13 cellular contexts compared by ENCODE assay signal in genomic region chr19:46812898-46813569, GRCh38. TPM values are rescaled to one million over a fixed set of nuclear protein-coding genes. Genes with fewer than 3 reads are reported as not detected.
DNase-seq lines count a peak whose midpoint lies in the region; ATAC-seq and TF ChIP-seq lines count a peak whose summit lies in the region.
"Had no signal": no experiment of that assay in that cellular context is flagged by ENCODE, and none has a peak within 500 bp of the region (broad histone marks: within the 10 kb centered on the region; RNA-seq: fewer than 3 reads in every experiment).

No MANE protein-coding gene starts in this region.

- H4K20me1 ChIP-seq in Loucy (ENCODE audit: insufficient read depth, low read length, poor library complexity, severe bottlenecking), result no peaks in the 10 kb centered on the region

- no peaks in the 10 kb centered on the region for H3K9me3 ChIP-seq in Loucy (ENCODE audit: insufficient read depth, low read depth, low read length)
- no peaks in the 10 kb centered on the region for H3K9me3 ChIP-seq in upper lobe of left lung
- H3K9me3 ChIP-seq: SJSA1 had no signal

- H3K36me3 ChIP-seq in Loucy (ENCODE audit: insufficient read depth, low read length), result no peaks in the 10 kb centered on the region
- no peaks in the 10 kb centered on the region for H3K36me3 ChIP-seq in upper lobe of left lung
- H3K36me3 ChIP-seq: SJSA1 had no signal

- H3F3A ChIP-seq in Loucy (ENCODE audit: low read depth), result no peaks in the 10 kb centered on the region

- no peak for TF ChIP-seq CTCF in Loucy (conservative IDR thresholded peaks at IDR 0.05; ENCODE audit: low read length)
- no peak for TF ChIP-seq CTCF in mesothelial cell of epicardium (IDR thresholded peaks at IDR 0.05; ENCODE audit: unreplicated experiment)
- TF ChIP-seq CTCF in upper lobe of left lung (IDR thresholded peaks at IDR 0.05), result no peak

- TF ChIP-seq EP300 in upper lobe of left lung (IDR thresholded peaks at IDR 0.05), result peak in 1 of 4 donors; percentile 40

- H3K4me2 ChIP-seq in Loucy (ENCODE audit: low read depth, low read length, poor library complexity, severe bottlenecking), result no peak overlapping the region

- H3K27ac ChIP-seq in upper lobe of left lung, result peak overlapping the region; percentile 64 to 92 (median 74)
- H3K27ac ChIP-seq: SJSA1 had no signal

- H3K4me3 Mint-ChIP-seq in mesothelial cell of epicardium, result no peak overlapping the region

- peaks cover 11% of the 10 kb centered on the region for H3K4me1 Mint-ChIP-seq in mesothelial cell of epicardium

- H3K27me3 ChIP-seq in Loucy (ENCODE audit: insufficient read depth, low read length, poor library complexity, severe bottlenecking) (no peaks in the 10 kb centered on the region), upper lobe of left lung (no peaks in the 10 kb centered on the region)
- H3K27me3 ChIP-seq: SJSA1 had no signal

- DNase-seq in mesothelial cell of epicardium (ENCODE audit: low spot score in 2 of 2, unreplicated experiment in 2 of 2), result no peak
- DNase-seq in upper lobe of left lung, result peak; percentile 81 to 82
- DNase-seq in T-helper 1 cell, result no peak
- DNase-seq in NCI-H1092 (lab: John Stamatoyannopoulos, UW), result no peak
- DNase-seq in midbrain (lab: John Stamatoyannopoulos, UW), result no peak
- DNase-seq: activated CD4-positive, alpha-beta T cell treated with anti-CD3 and anti-CD28 coated beads for 1 hour; activated T-cell treated with anti-CD3 and anti-CD28 coated beads, Interleukin-2, amount 50 U/mL, for 48 hours; effector CD8-positive, alpha-beta T cell; NCI-H748 treated with DMSO at 0.1 percent for 48 hours had no signal

- H3K27me3 Mint-ChIP-seq in mesothelial cell of epicardium (ENCODE audit: low read depth), result no peaks in the 10 kb centered on the region

- H3K4me3 ChIP-seq in Loucy (ENCODE audit: low read length, poor library complexity, severe bottlenecking) (no peak overlapping the region), upper lobe of left lung (no peak overlapping the region)
- H3K4me3 ChIP-seq: SJSA1 had no signal

- 57 to 64% methylated on average over 20 of the region's 21 CpGs for WGBS in upper lobe of left lung, 2 donors

- H3K9ac ChIP-seq in Loucy (ENCODE audit: low read depth, low read length, poor library complexity, severe bottlenecking), result no peak overlapping the region

- H3K36me3 Mint-ChIP-seq in mesothelial cell of epicardium, result no peaks in the 10 kb centered on the region

- H3K4me1 ChIP-seq in Loucy (ENCODE audit: insufficient read depth, low read length, poor library complexity, severe bottlenecking) (no peaks in the 10 kb centered on the region), upper lobe of left lung (peaks cover 19 to 28% (median 22%) of the 10 kb centered on the region in 4 donors)

- no peaks in the 10 kb centered on the region for H3K79me2 ChIP-seq in Loucy (ENCODE audit: insufficient read depth, low read length)

- H2AFZ ChIP-seq in Loucy (ENCODE audit: low read length), result peak overlapping the region; percentile 17; the same call in 1 of the 2 replicates

- H3K9me2 ChIP-seq in Loucy (replicated peaks; ENCODE audit: low read depth, low read length), result no peaks in the 10 kb centered on the region

- TF ChIP-seq POLR2A in upper lobe of left lung (IDR thresholded peaks at IDR 0.05), result peak in 1 of 4 donors; percentile 48

- ATAC-seq in esophagus mucosa (peak; percentile 23), upper lobe of left lung (ENCODE audit: low FRiP score in 2 of 2) (peak; percentile 66 to 89), GM21737 (IDR thresholded peaks at IDR 0.05; ENCODE audit: unreplicated experiment) (no peak)

- H3K9me3 Mint-ChIP-seq in mesothelial cell of epicardium, result no peaks in the 10 kb centered on the region

- peak overlapping the region; percentile 38 for H3K27ac Mint-ChIP-seq in mesothelial cell of epicardium

RNA-seq across cellular contexts. Expression of gene SLC1A5, which starts 24.6 kb away (rescaled TPM):
- total RNA-seq in esophagus mucosa, result 113 TPM
- 45.3 to 49.3 TPM (median 48.4 TPM) in 3 replicates for total RNA-seq in mesothelial cell of epicardium
- total RNA-seq in upper lobe of left lung, result 100 to 1,000 TPM in 2 of 6 donors, 10 to 100 TPM in 4; 52.4 to 147 (median 83.9) TPM

RNA-seq across cellular contexts. Expression of gene AP2S1, which starts 37.6 kb away (rescaled TPM):
- total RNA-seq in esophagus mucosa (206 TPM), mesothelial cell of epicardium (97.5 to 109 TPM (median 107 TPM) in 3 replicates), upper lobe of left lung (100 to 1,000 TPM in 3 of 6 donors, 10 to 100 TPM in 3; 59.7 to 149 (median 113) TPM)

RNA-seq across cellular contexts. Expression of gene ARHGAP35, which starts 47.8 kb away (rescaled TPM):
- total RNA-seq in esophagus mucosa, result 33.0 TPM
- total RNA-seq in mesothelial cell of epicardium, result 74.9 to 77.9 TPM (median 77.4 TPM) in 3 replicates
- total RNA-seq in upper lobe of left lung, result 10 to 100 TPM; 56.0 to 80.6 (median 65.7) TPM

Comparison
In these comparisons a context has a peak if more than half of its experiments do, and no peak if none do; other contexts are left out.
1. DNase-seq: peak in upper lobe of left lung (2 of 2); none in mesothelial cell of epicardium (0 of 2), T-helper 1 cell (0 of 5), NCI-H1092 (single experiment) and midbrain (single experiment).